In genomic region chr6:149711711-149712110, GRCh38 we compare ENCODE assay signal across 14 cellular contexts.
"Had no signal": no experiment of that assay in that cellular context is flagged by ENCODE, and none has a peak within 500 bp of the region (broad histone marks: within the 10 kb centered on the region; RNA-seq: fewer than 3 reads in every experiment).

No MANE protein-coding gene starts in this region.

- H3K27me3 Mint-ChIP-seq: activated naive CD8-positive, alpha-beta T cell treated with anti-CD3 and anti-CD28 coated beads, Interleukin-2, amount 10 ng/mL, durations not matched to agents 7 days and 5 days; activated T-helper 17 cell treated with anti-CD3 and anti-CD28 coated beads, Interleukin-2, amount 50 U/mL, for 72 hours; brain; effector memory CD8-positive, alpha-beta T cell; stimulated activated naive CD8-positive, alpha-beta T cell treated with anti-CD3 and anti-CD28 coated beads, Interleukin-15, amount 100 ng/mL, for 72 hours had no signal

- DNase-seq: activated CD4-positive, alpha-beta T cell treated with anti-CD3 and anti-CD28 coated beads, Interleukin-2, amount 50 U/mL, for 4 hours; activated naive CD4-positive, alpha-beta T cell; activated naive CD8-positive, alpha-beta T cell treated with anti-CD3 and anti-CD28 coated beads, Interleukin-2, amount 10 ng/mL, durations not matched to agents 7 days and 5 days; caudate nucleus; effector memory CD8-positive, alpha-beta T cell; immature natural killer cell; kidney glomerular epithelial cell; left ventricle myocardium inferior; mammary epithelial cell; stimulated activated naive CD8-positive, alpha-beta T cell treated with anti-CD3 and anti-CD28 coated beads, Interleukin-15, amount 100 ng/mL, for 72 hours; SW 1271; transverse colon had no signal

- H3K36me3 Mint-ChIP-seq: immature natural killer cell had no signal

- H3K27ac Mint-ChIP-seq: activated naive CD8-positive, alpha-beta T cell treated with anti-CD3 and anti-CD28 coated beads, Interleukin-2, amount 10 ng/mL, durations not matched to agents 7 days and 5 days had no signal

- ATAC-seq: activated T-helper 17 cell treated with anti-CD3 and anti-CD28 coated beads, Interleukin-2, amount 50 U/mL, for 72 hours; stimulated activated naive CD8-positive, alpha-beta T cell treated with anti-CD3 and anti-CD28 coated beads, Interleukin-15, amount 100 ng/mL, for 72 hours had no signal

- H3K9me3 Mint-ChIP-seq: activated naive CD8-positive, alpha-beta T cell treated with anti-CD3 and anti-CD28 coated beads, Interleukin-2, amount 10 ng/mL, durations not matched to agents 7 days and 5 days; activated T-helper 17 cell treated with anti-CD3 and anti-CD28 coated beads, Interleukin-2, amount 50 U/mL, for 72 hours; brain; effector memory CD8-positive, alpha-beta T cell; immature natural killer cell; stimulated activated naive CD8-positive, alpha-beta T cell treated with anti-CD3 and anti-CD28 coated beads, Interleukin-15, amount 100 ng/mL, for 72 hours had no signal

- H3K4me3 Mint-ChIP-seq: activated naive CD8-positive, alpha-beta T cell treated with anti-CD3 and anti-CD28 coated beads, Interleukin-2, amount 10 ng/mL, durations not matched to agents 7 days and 5 days; stimulated activated naive CD8-positive, alpha-beta T cell treated with anti-CD3 and anti-CD28 coated beads, Interleukin-15, amount 100 ng/mL, for 72 hours had no signal
